Comparison of ENCODE assay signal across 9 cellular contexts in genomic region chr15:67820992-67821783, GRCh38. TPM values are rescaled to one million over a fixed set of nuclear protein-coding genes. Genes with fewer than 3 reads are reported as not detected.
DNase-seq lines count a peak whose midpoint lies in the region; ATAC-seq, FAIRE-seq and TF ChIP-seq lines count a peak whose summit lies in the region.
"Had no signal": no experiment of that assay in that cellular context is flagged by ENCODE, and none has a peak within 500 bp of the region (broad histone marks: within the 10 kb centered on the region; RNA-seq: fewer than 3 reads in every experiment).

No MANE protein-coding gene starts in this region.

- peaks cover 20% of the 10 kb centered on the region for H3K36me3 Mint-ChIP-seq in Calu3 (ENCODE audit: insufficient read depth, unreplicated experiment)

- H2AFZ ChIP-seq in GM12878 (ENCODE audit: control insufficient read depth, low read depth, low read length), result no peak overlapping the region

- 32% methylated on average over 25 of the region's 39 CpGs for WGBS in A549 (ENCODE audit: missing lambda C conversion rate)
- 24% methylated on average over 37 of the region's 39 CpGs for WGBS in GM12878 (ENCODE audit: insufficient coverage, insufficient replicate concordance, low lambda C conversion rate, missing lambda C conversion rate)

- FAIRE-seq in A549 (lab: Jason Lieb, UNC) (no peak), GM12878 (lab: Jason Lieb, UNC) (no peak)

- RAD21 ChIA-PET in GM12878 (lab: Charles Lee; ENCODE audit: unreplicated experiment), result interaction anchor here (1.0 kb wide), 1 partner anchor 10 kb away, joined by 3 read pairs; no protein-coding TSS in a partner anchor

- TF ChIP-seq EP300 in A549 (IDR thresholded peaks at IDR 0.05) (no peak), GM12878 (IDR thresholded peaks at IDR 0.05; ENCODE audit: borderline replicate concordance in 1 of 2, control insufficient read depth in 1 of 2, low read depth in 2 of 2, low read length in 2 of 2) (no peak)

- ATAC-seq in A549 (peak; percentile 11 to 35; a peak in 4 of 6 replicates), GM12878 (peak; percentile 64), left lung (peak; percentile 93), GM18519 (IDR thresholded peaks at IDR 0.05; ENCODE audit: low FRiP score, unreplicated experiment) (no peak)

- TF ChIP-seq RAD21 in A549 (conservative IDR thresholded peaks at IDR 0.05 in 1 of 2, IDR thresholded peaks at IDR 0.05 in 1 of 2) (no peak), GM12878 (IDR thresholded peaks at IDR 0.05; ENCODE audit: insufficient read depth, low read depth, low read length) (no peak)

- in situ Hi-C loops in GM12878 (cut with MboI), result no loop called here

- H3K4me1 ChIP-seq in A549 (peaks cover 22% of the 10 kb centered on the region; the same call in 2 of the 3 replicates), GM12878 (ENCODE audit: control insufficient read depth, insufficient read depth, low read length) (no peaks in the 10 kb centered on the region), left lung (peaks cover 9 to 32% of the 10 kb centered on the region in 2 donors)

- H3K4me2 ChIP-seq in A549 (no peak overlapping the region), GM12878 (ENCODE audit: control insufficient read depth, insufficient read depth) (no peak overlapping the region)

- H3K4me1 Mint-ChIP-seq in Calu3 (ENCODE audit: low read depth, unreplicated experiment), result peaks cover 13% of the 10 kb centered on the region

- BruUV-seq in GM12878 (replicated peaks; lab: Mats Ljungman, UMichigan) (no TSS peak), Calu3 (replicated peaks; lab: Mats Ljungman, UMichigan) (no TSS peak)

- H3K4me3 Mint-ChIP-seq in Calu3 (ENCODE audit: low read depth, unreplicated experiment), result no peak overlapping the region

- no peak for TF ChIP-seq CTCF in A549 (IDR thresholded peaks at IDR 0.05)
- no peak for TF ChIP-seq CTCF in GM12878 (IDR thresholded peaks at IDR 0.05 in 2 of 3, conservative IDR thresholded peaks at IDR 0.05 in 1 of 3; ENCODE audit: control insufficient read depth in 2 of 3, extremely low read depth in 1 of 3, insufficient read depth in 1 of 3, low read depth in 3 of 3, low read length in 3 of 3)
- no peak for TF ChIP-seq CTCF in left lung (IDR thresholded peaks at IDR 0.05)
- TF ChIP-seq CTCF in Calu3 (IDR thresholded peaks at IDR 0.05; ENCODE audit: unreplicated experiment), result no peak

- SMC1A ChIA-PET in GM12878 (lab: Charles Lee; ENCODE audit: uncharacterized antibody, unreplicated experiment), result interaction anchor here (1.0 kb wide), 2 partner anchors 11 kb away, joined by 3 to 4 read pairs; no protein-coding TSS in a partner anchor

- H3K36me3 ChIP-seq in GM12878 (ENCODE audit: control insufficient read depth in 2 of 2, insufficient read depth in 2 of 2, low read length in 1 of 2) (no peaks in the 10 kb centered on the region), left lung (no peaks in the 10 kb centered on the region)

- H4K20me1 ChIP-seq in GM12878 (ENCODE audit: control insufficient read depth, insufficient read depth), result no peaks in the 10 kb centered on the region

- no peak overlapping the region for H3K9ac ChIP-seq in GM12878 (ENCODE audit: control insufficient read depth, insufficient read depth, low read length)

- DNase-seq in A549 (ENCODE audit: low read depth in 1 of 2, low spot score in 1 of 2) (no peak), HuH-7 (ENCODE audit: low spot score) (peak; percentile 91), GM12878 (ENCODE audit: low read depth, low spot score) (no peak), left lung (peak in 1 of 2 donors; percentile 80), NCI-H1105 (lab: John Stamatoyannopoulos, UW) (no peak), dedifferentiated amniotic fluid mesenchymal stem cell (ENCODE audit: extremely low spot score) (no peak), Calu3 (no peak)

- POLR2A ChIA-PET in A549 (lab: Yijun Ruan, JAX), result no interaction called here
- POLR2A ChIA-PET in GM12878 (lab: Charles Lee), result interaction anchor here (0.5 kb wide), 1 partner anchor 429 kb away, joined by 3 read pairs; no protein-coding TSS in a partner anchor

- H3K9me3 ChIP-seq in A549 (no peaks in the 10 kb centered on the region), GM12878 (replicated peaks; ENCODE audit: control insufficient read depth, insufficient read depth, low read length) (peaks cover 4% of the 10 kb centered on the region; the same call in 1 of the 3 replicates), left lung (no peaks in the 10 kb centered on the region)

- no peaks in the 10 kb centered on the region for H3K9me3 Mint-ChIP-seq in Calu3 (ENCODE audit: low read depth, unreplicated experiment)

- no peaks in the 10 kb centered on the region for H3K79me2 ChIP-seq in GM12878 (ENCODE audit: control insufficient read depth, insufficient read depth, low read length)

- no peak overlapping the region for H3K27ac Mint-ChIP-seq in Calu3 (ENCODE audit: unreplicated experiment)
- H3K27ac Mint-ChIP-seq: activated naive CD8-positive, alpha-beta T cell had no signal

- H3K4me3 ChIP-seq in A549 (no peak overlapping the region), GM12878 (no peak overlapping the region), left lung (no peak overlapping the region)

- H3K27ac ChIP-seq in A549, result no peak overlapping the region
- no peak overlapping the region for H3K27ac ChIP-seq in GM12878 (ENCODE audit: control insufficient read depth, insufficient read depth)
- no peak overlapping the region for H3K27ac ChIP-seq in left lung

- TF ChIP-seq POLR2A in A549 (IDR thresholded peaks at IDR 0.05; ENCODE audit: low read length) (no peak), GM12878 (IDR thresholded peaks at IDR 0.05; ENCODE audit: low read depth, low read length) (no peak)

- H3K27me3 ChIP-seq in GM12878 (replicated peaks in 1 of 2; ENCODE audit: control insufficient read depth in 2 of 2, insufficient read depth in 2 of 2, low read length in 1 of 2) (peaks cover 21 to 32% of the 10 kb centered on the region in 2 experiments), left lung (peaks cover 70 to 95% of the 10 kb centered on the region in 2 donors)

- CTCF ChIA-PET in A549 (lab: Yijun Ruan, JAX), result interaction anchor here (0.9 to 1.0 kb wide), 3 partner anchors 11 to 887 kb away, joined by 3 to 4 read pairs (median 3); no protein-coding TSS in a partner anchor
- CTCF ChIA-PET in GM12878 (lab: Yijun Ruan, JAX), result interaction anchor here (0.7 to 1.0 kb wide), 2 partner anchors 320 to 364 kb away, joined by 3 read pairs; no protein-coding TSS in a partner anchor
- CTCF ChIA-PET in Calu3 (lab: Charles Lee), result no interaction called here

- peaks cover 100% of the 10 kb centered on the region for H3K27me3 Mint-ChIP-seq in Calu3 (ENCODE audit: unreplicated experiment)

- intact Hi-C loops in GM12878 (cut with micrococcal nuclease; ENCODE audit: unreplicated experiment), result no loop called here
- intact Hi-C loops in left lung (cut with DNase I), result no loop called here
- intact Hi-C loops in Calu3 (cut with micrococcal nuclease; ENCODE audit: unreplicated experiment), result no loop called here

RNA-seq across cellular contexts. Expression of gene SKOR1, which starts 4.1 kb away (rescaled TPM):
- polyA plus RNA-seq in A549 (2011; rRNA removed), result 0.03 TPM in 2 replicates
- polyA plus RNA-seq in A549 (2012; cell fraction: cytosol; rRNA removed), result 0.01 and 0.06 TPM in 2 replicates
- polyA plus RNA-seq in A549 (2012; cell fraction: nucleus; rRNA removed), result 0.19 and 0.28 TPM in 2 replicates
- polyA plus RNA-seq in A549 (2017; fragmentation: RNase III; extraction: RNeasy Plus Mini Kit Qiagen cat#74134 plus additional on column Dnase treatment), result 0.04 to 0.11 TPM (median 0.05 TPM) in 3 replicates
- 0.10 and 0.12 TPM in 2 replicates for polyA minus RNA-seq in A549 (2011; rRNA and poly(A)+ RNA removed)
- total RNA-seq in GM12878 (2013; cell fraction: nucleolus; rRNA removed), result 2.0 and 2.2 TPM in 2 replicates
- total RNA-seq in GM12878 (2014; rRNA removed), result 0.11 and 0.28 TPM in 2 replicates
- 0.04 and 0.05 TPM in 2 replicates for total RNA-seq in GM12878 (2014; rRNA removed; fragmentation: Illumina TruSeq; extraction: Trizol)
- total RNA-seq in GM12878 (2021), result 0.35 and 0.36 TPM in 2 replicates
- polyA plus RNA-seq in GM12878 (2011; ENCODE audit: low read depth), result 0.08 TPM
- 0.03 and 0.05 TPM in 2 replicates for polyA plus RNA-seq in GM12878 (2011; rRNA removed)
- polyA plus RNA-seq in GM12878 (2011; cell fraction: cytosol; rRNA removed), result 0.09 and 0.12 TPM in 2 replicates
- 0.69 and 0.94 TPM in 2 replicates for polyA plus RNA-seq in GM12878 (2011; cell fraction: nucleus; rRNA removed)
- polyA plus RNA-seq in GM12878 (2012), result 0.17 and 0.24 TPM in 2 replicates
- 0.04 and 0.08 TPM in 2 replicates for polyA plus RNA-seq in GM12878 (2014; fragmentation: Illumina TruSeq; extraction: Trizol)
- polyA plus RNA-seq in GM12878 (2014; fragmentation: Nextera tagmentation; extraction: Ambion mirVana), result not detected
- polyA plus RNA-seq in GM12878 (2014; rRNA removed), result 0.06 and 0.14 TPM in 2 replicates
- not detected for polyA plus RNA-seq in GM12878 (2016; fragmentation: Nextera tagmentation; extraction: Ambion mirVana)
- 0.37 and 0.52 TPM in 2 replicates for polyA minus RNA-seq in GM12878 (2011; rRNA and poly(A)+ RNA removed)
- polyA minus RNA-seq in GM12878 (2011; cell fraction: cytosol; rRNA and poly(A)+ RNA removed), result 0.31 and 0.53 TPM in 2 replicates
- 0.24 and 0.57 TPM in 2 replicates for polyA minus RNA-seq in GM12878 (2011; cell fraction: nucleus; rRNA and poly(A)+ RNA removed)
- total RNA-seq in left lung, result under 1 TPM; 0.12 to 0.34 TPM
- 0.17 and 0.27 TPM in 2 replicates for total RNA-seq in Calu3 (2022)

RNA-seq across cellular contexts. Expression of gene RNU6-1, which starts 18.7 kb away (rescaled TPM):
- polyA plus RNA-seq in A549 (2011; rRNA removed), result not detected in 2 replicates
- polyA plus RNA-seq in A549 (2012; cell fraction: cytosol; rRNA removed), result not detected in 2 replicates
- polyA plus RNA-seq in A549 (2012; cell fraction: nucleus; rRNA removed), result not detected in 2 replicates
- not detected in 3 replicates for polyA plus RNA-seq in A549 (2017; fragmentation: RNase III; extraction: RNeasy Plus Mini Kit Qiagen cat#74134 plus additional on column Dnase treatment)
- under 0.01 TPM in 1 of 2 replicates, not detected in the other for polyA minus RNA-seq in A549 (2011; rRNA and poly(A)+ RNA removed)
- total RNA-seq in GM12878 (2013; cell fraction: nucleolus; rRNA removed), result not detected in 2 replicates
- not detected in 2 replicates for total RNA-seq in GM12878 (2014; rRNA removed)
- not detected in 2 replicates for total RNA-seq in GM12878 (2014; rRNA removed; fragmentation: Illumina TruSeq; extraction: Trizol)
- not detected in 2 replicates for total RNA-seq in GM12878 (2021)
- not detected for polyA plus RNA-seq in GM12878 (2011; ENCODE audit: low read depth)
- not detected in 2 replicates for polyA plus RNA-seq in GM12878 (2011; rRNA removed)
- polyA plus RNA-seq in GM12878 (2011; cell fraction: cytosol; rRNA removed), result not detected in 2 replicates
- not detected in 2 replicates for polyA plus RNA-seq in GM12878 (2011; cell fraction: nucleus; rRNA removed)
- polyA plus RNA-seq in GM12878 (2012), result not detected in 2 replicates
- not detected in 2 replicates for polyA plus RNA-seq in GM12878 (2014; fragmentation: Illumina TruSeq; extraction: Trizol)
- polyA plus RNA-seq in GM12878 (2014; fragmentation: Nextera tagmentation; extraction: Ambion mirVana), result not detected
- not detected in 2 replicates for polyA plus RNA-seq in GM12878 (2014; rRNA removed)
- not detected for polyA plus RNA-seq in GM12878 (2016; fragmentation: Nextera tagmentation; extraction: Ambion mirVana)
- 1,322 TPM in 1 of 2 replicates, not detected in the other for polyA minus RNA-seq in GM12878 (2011; rRNA and poly(A)+ RNA removed)
- polyA minus RNA-seq in GM12878 (2011; cell fraction: cytosol; rRNA and poly(A)+ RNA removed), result not detected in 2 replicates
- polyA minus RNA-seq in GM12878 (2011; cell fraction: nucleus; rRNA and poly(A)+ RNA removed), result under 0.01 TPM in 1 of 2 replicates, not detected in the other
- total RNA-seq in left lung, result not detected
- total RNA-seq in Calu3 (2022), result not detected in 2 replicates

Comparison
In these comparisons a context has a peak if more than half of its experiments do, and no peak if none do; other contexts are left out.
1. Of the 24 proteins assayed by ChIP-seq in both GM12878 and A549: peak only in GM12878: none; only in A549: none; in both: REST; in neither: 23.